1 cellular context compared by ENCODE assay signal in the genomic region with DNA sequence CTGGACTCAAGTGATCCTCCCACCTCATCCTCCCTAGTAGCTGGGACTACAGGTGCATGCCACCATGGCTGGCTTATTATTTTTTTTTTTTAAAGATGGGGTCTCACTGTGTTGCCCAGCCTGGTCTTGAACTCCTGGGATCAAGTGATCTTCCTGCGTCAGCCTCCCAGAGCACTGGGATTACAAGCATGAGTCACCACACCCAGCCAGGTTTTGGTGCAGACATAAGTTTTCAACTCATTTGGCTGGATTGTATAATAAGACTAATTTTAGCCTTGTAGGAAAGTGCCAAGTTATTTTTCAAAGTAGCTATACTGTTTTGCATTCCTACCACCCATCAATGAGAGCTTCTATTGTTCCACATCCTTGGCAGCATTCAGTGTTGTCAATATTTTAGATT.
TF ChIP-seq lines count a peak whose summit lies in the region.

No MANE protein-coding gene starts in this region.

TF ChIP-seq in HepG2, 621 proteins besides CTCF, POLR2A, EP300 and RAD21:
- TF ChIP-seq MXI1 (IDR thresholded peaks at IDR 0.05; ENCODE audit: borderline replicate concordance, low read depth, low read length): no peak
- 0 out of 2 replicates have a peak, but pooled peaks have one; percentile 19 for TF ChIP-seq ZNF121 (CRISPR knock-in tag; IDR thresholded peaks at IDR 0.05)
